Comparison of ENCODE assay signal across 1 cellular context in the genomic region with DNA sequence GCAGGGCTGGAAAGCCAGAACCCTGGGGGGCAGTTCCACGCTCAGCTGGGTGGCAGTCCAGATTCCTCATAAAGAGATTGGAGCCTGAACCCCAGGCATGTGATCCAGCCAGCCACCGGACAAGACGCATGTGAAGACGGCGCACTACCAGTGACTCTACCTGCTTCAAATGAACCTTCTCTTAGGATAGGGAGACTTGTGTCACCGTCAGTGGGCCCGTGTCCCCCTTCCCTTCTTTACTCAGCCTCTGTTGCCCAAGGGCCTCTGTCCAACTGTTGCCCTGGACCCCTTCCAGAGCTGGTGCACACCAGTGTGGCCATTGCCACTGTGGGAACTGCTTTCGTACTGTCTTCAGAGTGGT.
TF ChIP-seq lines count a peak whose summit lies in the region.

No MANE protein-coding gene starts in this region.

TF ChIP-seq in IMR-90, 13 proteins besides CTCF, POLR2A, EP300 and RAD21 (continued from another document):
- TF ChIP-seq MXI1 (IDR thresholded peaks at IDR 0.05; ENCODE audit: borderline replicate concordance, low read depth, low read length) = no peak
